In genomic region chr17:79154951-79155557, GRCh38 we compare ENCODE assay signal across 19 cellular contexts.
DNase-seq lines count a peak whose midpoint lies in the region; ATAC-seq and TF ChIP-seq lines count a peak whose summit lies in the region.
"Had no signal": no experiment of that assay in that cellular context is flagged by ENCODE, and none has a peak within 500 bp of the region (broad histone marks: within the 10 kb centered on the region; RNA-seq: fewer than 3 reads in every experiment).

No MANE protein-coding gene starts in this region.

- H3K27ac ChIP-seq in GM23338 (ENCODE audit: low read depth) (no peak overlapping the region), RWPE2 (ENCODE audit: poor library complexity, severe bottlenecking) (no peak overlapping the region), MM.1S (ENCODE audit: low read length) (no peak overlapping the region)
- H3K27ac ChIP-seq: C4-2B, HL-60, SJCRH30 had no signal

- H3K9me2 ChIP-seq in GM23338 (ENCODE audit: insufficient read depth), result no peaks in the 10 kb centered on the region
- no peaks in the 10 kb centered on the region for H3K9me2 ChIP-seq in MM.1S (replicated peaks; ENCODE audit: insufficient read depth, low read length)

- H3K27me3 ChIP-seq in GM23338 (ENCODE audit: insufficient read depth), result no peaks in the 10 kb centered on the region
- peaks cover 74% of the 10 kb centered on the region for H3K27me3 ChIP-seq in RWPE2 (ENCODE audit: insufficient read depth, poor library complexity, severe bottlenecking)
- H3K27me3 ChIP-seq in MM.1S (replicated peaks; ENCODE audit: insufficient read depth, low read length), result peaks cover 90% of the 10 kb centered on the region

- peaks cover 4% of the 10 kb centered on the region; the same call in 1 of the 2 replicates for H3K4me1 ChIP-seq in GM23338 (ENCODE audit: insufficient read depth)
- no peaks in the 10 kb centered on the region for H3K4me1 ChIP-seq in RWPE2 (ENCODE audit: insufficient read depth, poor library complexity, severe bottlenecking)
- no peaks in the 10 kb centered on the region for H3K4me1 ChIP-seq in MM.1S (ENCODE audit: low read length)
- H3K4me1 ChIP-seq: SJCRH30 had no signal

- no peaks in the 10 kb centered on the region for H3F3A ChIP-seq in GM23338 (replicated peaks; ENCODE audit: low read depth)
- no peaks in the 10 kb centered on the region for H3F3A ChIP-seq in MM.1S (ENCODE audit: insufficient read depth, low read length)

- TF ChIP-seq CTCF in GM23338 (conservative IDR thresholded peaks at IDR 0.05; ENCODE audit: low read depth in 2 of 2), result no peak
- no peak for TF ChIP-seq CTCF in RWPE2 (IDR thresholded peaks at IDR 0.05; ENCODE audit: poor library complexity, severe bottlenecking)
- no peak for TF ChIP-seq CTCF in MM.1S (IDR thresholded peaks at IDR 0.05; ENCODE audit: low read length)

- no peaks in the 10 kb centered on the region; the same call in 2 of the 3 replicates for H3K9me3 Mint-ChIP-seq in GM23338
- H3K9me3 Mint-ChIP-seq: H9 had no signal

- no peak overlapping the region for H3K4me3 ChIP-seq in GM23338
- no peak overlapping the region for H3K4me3 ChIP-seq in RWPE2 (ENCODE audit: severe bottlenecking)
- no peak overlapping the region for H3K4me3 ChIP-seq in MM.1S (ENCODE audit: low read length)
- H3K4me3 ChIP-seq: SJCRH30 had no signal

- no peaks in the 10 kb centered on the region for H4K20me1 ChIP-seq in GM23338 (replicated peaks; ENCODE audit: insufficient read depth)
- H4K20me1 ChIP-seq in MM.1S (ENCODE audit: insufficient read depth, low read length), result no peaks in the 10 kb centered on the region

- H3K79me2 ChIP-seq in GM23338 (replicated peaks; ENCODE audit: insufficient read depth) (no peaks in the 10 kb centered on the region), MM.1S (ENCODE audit: low read length) (no peaks in the 10 kb centered on the region)

- no peak overlapping the region for H3K4me3 Mint-ChIP-seq in GM23338
- H3K4me3 Mint-ChIP-seq: H9, IgD-negative memory B cell had no signal

- H3K36me3 ChIP-seq in GM23338 (ENCODE audit: insufficient read depth), result no peaks in the 10 kb centered on the region
- H3K36me3 ChIP-seq in RWPE2 (ENCODE audit: low read depth), result no peaks in the 10 kb centered on the region
- no peaks in the 10 kb centered on the region for H3K36me3 ChIP-seq in MM.1S (replicated peaks; ENCODE audit: insufficient read depth, low read length)
- H3K36me3 ChIP-seq: SJCRH30 had no signal

- H2AFZ ChIP-seq in GM23338 (no peak overlapping the region), MM.1S (ENCODE audit: low read length) (no peak overlapping the region)

- no peaks in the 10 kb centered on the region for H3K9me3 ChIP-seq in RWPE2 (ENCODE audit: severe bottlenecking)
- H3K9me3 ChIP-seq in MM.1S (replicated peaks; ENCODE audit: insufficient read depth, low read length), result no peaks in the 10 kb centered on the region
- H3K9me3 ChIP-seq: SJCRH30 had no signal

- H3K9ac ChIP-seq in MM.1S (ENCODE audit: low read length), result no peak overlapping the region

- H3K36me3 Mint-ChIP-seq in GM23338 (ENCODE audit: low read depth), result no peaks in the 10 kb centered on the region
- H3K36me3 Mint-ChIP-seq: IgD-negative memory B cell had no signal

- H3K27ac Mint-ChIP-seq in GM23338, result 0 out of 2 replicates have a peak overlapping the region, but pooled peaks have one; percentile 65
- H3K27ac Mint-ChIP-seq: H9, IgD-negative memory B cell had no signal

- H3K4me2 ChIP-seq in GM23338, result no peak overlapping the region
- H3K4me2 ChIP-seq in MM.1S (ENCODE audit: low read depth, low read length), result no peak overlapping the region

- DNase-seq in NCI-H1417 (lab: John Stamatoyannopoulos, UW) (peak in 2 of 3 experiments; percentile 30 to 37), NCI-H1417 treated with DMSO at 0.1 percent for 48 hours (lab: John Stamatoyannopoulos, UW) (no peak), GM23338 (ENCODE audit: low spot score) (no peak), RWPE2 (ENCODE audit: low spot score) (no peak), midbrain (lab: John Stamatoyannopoulos, UW) (peak; percentile 25), amniotic stem cell (lab: John Stamatoyannopoulos, UW) (no peak), mesenteric fat pad (ENCODE audit: low spot score) (no peak), MM.1S (no peak)
- DNase-seq: H9, Kasumi-1, NCI-H1436, NCI-H446, NCI-H69, OCI-M1, SJCRH30, SW 1271 had no signal

- ATAC-seq in GM23338 (no peak), RWPE2 (ENCODE audit: low read depth) (peak; percentile 20; the same call in 2 of the 3 replicates)

- peaks cover 16% of the 10 kb centered on the region for H3K27me3 Mint-ChIP-seq in GM23338 (ENCODE audit: insufficient read depth, low read depth, poor library complexity)
- H3K27me3 Mint-ChIP-seq: IgD-negative memory B cell had no signal

- peaks cover 23% of the 10 kb centered on the region for H3K4me1 Mint-ChIP-seq in GM23338
- H3K4me1 Mint-ChIP-seq: IgD-negative memory B cell had no signal

TF ChIP-seq in GM23338, 12 proteins besides CTCF, POLR2A, EP300 and RAD21:
- TF ChIP-seq CREB1 (CRISPR knock-in tag; IDR thresholded peaks at IDR 0.05; ENCODE audit: low read depth) (no peak), ETS1 (IDR thresholded peaks at IDR 0.05) (no peak)
TF ChIP-seq in GM23338: peak in this region for 0.

Comparison
In these comparisons a context has a peak if more than half of its experiments do, and no peak if none do; other contexts are left out.
1. DNase-seq: peak in NCI-H1417 (2 of 3) and midbrain (single experiment); none in NCI-H1417 treated with DMSO at 0.1 percent for 48 hours (single experiment), GM23338 (single experiment), RWPE2 (single experiment), amniotic stem cell (single experiment), mesenteric fat pad (single experiment) and MM.1S (single experiment).